25 cellular contexts compared by ENCODE assay signal in genomic region chr6:36751091-36751490, GRCh38. TPM values are rescaled to one million over a fixed set of nuclear protein-coding genes. Genes with fewer than 3 reads are reported as not detected.
DNase-seq lines count a peak whose midpoint lies in the region; ATAC-seq and TF ChIP-seq lines count a peak whose summit lies in the region.
"Had no signal": no experiment of that assay in that cellular context is flagged by ENCODE, and none has a peak within 500 bp of the region (broad histone marks: within the 10 kb centered on the region; RNA-seq: fewer than 3 reads in every experiment).

No MANE protein-coding gene starts in this region.

- ATAC-seq in IMR-90 (ENCODE audit: low read depth) (peak; percentile 30; the same call in 1 of the 2 replicates), upper lobe of left lung (ENCODE audit: low FRiP score in 2 of 2) (no peak)
- no peak for ATAC-seq in stimulated activated memory B cell treated with anti-CD40 and anti-IgM and Interleukin-4, amounts not matched to agents 10 μg/mL and 1 μg/mL and 100 μg/mL, for 72 hours
- ATAC-seq: activated CD4-positive, CD25-positive, alpha-beta regulatory T cell treated with anti-CD3 and anti-CD28 coated beads, Interleukin-2, amount 50 U/mL, for 24 hours; CD8-positive, alpha-beta T cell; Right ventricle myocardium inferior had no signal

- TF ChIP-seq POLR2A in breast epithelium (IDR thresholded peaks at IDR 0.05) (no peak), IMR-90 (IDR thresholded peaks at IDR 0.05; ENCODE audit: low read depth, low read length) (no peak), upper lobe of left lung (IDR thresholded peaks at IDR 0.05) (no peak)

- H3K9me3 ChIP-seq in mammary epithelial cell (replicated peaks; ENCODE audit: insufficient read depth, low read length), result no peaks in the 10 kb centered on the region
- H3K9me3 ChIP-seq in breast epithelium, result no peaks in the 10 kb centered on the region
- peaks cover 21% of the 10 kb centered on the region for H3K9me3 ChIP-seq in IMR-90 (ENCODE audit: control insufficient read depth, insufficient read depth, low read length)
- peaks cover 0 to 4% (median 2%) of the 10 kb centered on the region in 4 donors for H3K9me3 ChIP-seq in upper lobe of left lung
- H3K9me3 ChIP-seq: prostate gland had no signal

- no peak overlapping the region for H2BK15ac ChIP-seq in IMR-90 (ENCODE audit: low read depth, low read length)

- BruUV-seq in mammary epithelial cell (replicated peaks; lab: Mats Ljungman, UMichigan) (no TSS peak), IMR-90 (replicated peaks; lab: Mats Ljungman, UMichigan) (no TSS peak)

- H4K20me1 ChIP-seq in mammary epithelial cell (ENCODE audit: insufficient read depth, low read length), result no peaks in the 10 kb centered on the region
- H4K20me1 ChIP-seq in IMR-90 (ENCODE audit: insufficient read depth, low read length), result no peaks in the 10 kb centered on the region

- H3K14ac ChIP-seq in IMR-90 (replicated peaks; ENCODE audit: low read depth, low read length), result no peak overlapping the region

- no peak overlapping the region for H2BK20ac ChIP-seq in IMR-90 (ENCODE audit: low read depth, low read length)

- 78% methylated on average over 3 of the region's 3 CpGs for WGBS in mammary epithelial cell (ENCODE audit: low coverage, missing lambda C conversion rate)
- WGBS in IMR-90 (ENCODE audit: extremely low coverage in 2 of 2, insufficient read length in 1 of 2), 2 experiments, result 80% methylated on average over 1 of the region's 3 CpGs; no CpG with 5 or more reads in 1 of the 2 experiments
- WGBS in upper lobe of left lung, 2 donors, result 93 to 96% methylated on average over 3 of the region's 3 CpGs

- H2AK5ac ChIP-seq in IMR-90 (ENCODE audit: low read depth, low read length), result no peak overlapping the region

- H3K36me3 Mint-ChIP-seq in stimulated activated memory B cell treated with anti-CD40 and anti-IgM and Interleukin-4, amounts not matched to agents 10 μg/mL and 1 μg/mL and 100 μg/mL, for 72 hours, result peaks cover 32% of the 10 kb centered on the region
- H3K36me3 Mint-ChIP-seq: CD8-positive, alpha-beta T cell had no signal

- no peak overlapping the region for H3K56ac ChIP-seq in IMR-90 (ENCODE audit: extremely low read depth, insufficient read depth, low read length)

- peak overlapping the region; percentile 90 for H3K27ac Mint-ChIP-seq in stimulated activated memory B cell treated with anti-CD40 and anti-IgM and Interleukin-4, amounts not matched to agents 10 μg/mL and 1 μg/mL and 100 μg/mL, for 72 hours
- H3K27ac Mint-ChIP-seq: CD8-positive, alpha-beta T cell had no signal

- H2AFZ ChIP-seq in mammary epithelial cell (ENCODE audit: low read depth, low read length) (no peak overlapping the region), IMR-90 (replicated peaks; ENCODE audit: low read length, poor library complexity) (no peak overlapping the region)

- DNase-seq in mammary epithelial cell (peak; percentile 60), breast epithelium (ENCODE audit: low spot score in 2 of 2) (no peak), IMR-90 (peak; percentile 10), epithelial cell of esophagus (ENCODE audit: low read depth) (peak; percentile 61), COLO829 (ENCODE audit: low spot score) (no peak), upper lobe of left lung (no peak)
- DNase-seq: activated naive CD4-positive, alpha-beta T cell treated with anti-CD3 and anti-CD28 coated beads, Interleukin-2, amount 10 ng/mL, durations not matched to agents 7 days and 5 days; activated T-cell treated with anti-CD3 and anti-CD28 coated beads, Interleukin-2, amount 50 U/mL, for 48 hours; aorta; CD8-positive, alpha-beta T cell; KBM-7; kidney glomerular epithelial cell; NCI-H146; NCI-H2171; NCI-H774; sigmoid colon had no signal

- dilution Hi-C loops in mammary epithelial cell (cut with HindIII; ENCODE audit: low sequenced_read_pairs) (no loop called here), IMR-90 (cut with HindIII; ENCODE audit: low sequenced_read_pairs, unreplicated experiment) (no loop called here)

- H3K9me1 ChIP-seq in IMR-90 (ENCODE audit: insufficient read depth, low read length), result 0 out of 2 replicates have a peak, but pooled peaks cover 4% of the 10 kb centered on the region

- no peak for TF ChIP-seq RAD21 in IMR-90 (IDR thresholded peaks at IDR 0.05; ENCODE audit: low read length)

- H3K4me2 ChIP-seq in mammary epithelial cell (ENCODE audit: insufficient read depth, low read depth, low read length), result no peak overlapping the region
- H3K4me2 ChIP-seq in IMR-90 (ENCODE audit: low read depth, low read length), result no peak overlapping the region

- POLR2A ChIA-PET in IMR-90 (lab: Charles Lee; ENCODE audit: unreplicated experiment), result no interaction called here

- H3K18ac ChIP-seq in IMR-90 (ENCODE audit: low read depth, low read length), result no peak overlapping the region

- H3K27ac ChIP-seq in mammary epithelial cell (ENCODE audit: insufficient read depth, low read depth, low read length) (no peak overlapping the region), breast epithelium (no peak overlapping the region), IMR-90 (ENCODE audit: insufficient read depth, low read length) (no peak overlapping the region), upper lobe of left lung (no peak overlapping the region)
- H3K27ac ChIP-seq: neutrophil, prostate gland, sigmoid colon had no signal

- no peak for TF ChIP-seq EP300 in upper lobe of left lung (IDR thresholded peaks at IDR 0.05)

- no peak overlapping the region for H4K5ac ChIP-seq in IMR-90 (ENCODE audit: low read depth, low read length)

- H4K8ac ChIP-seq in IMR-90 (ENCODE audit: low read depth in 2 of 2, low read length in 2 of 2), result no peak overlapping the region

- H3K4me1 Mint-ChIP-seq in stimulated activated memory B cell treated with anti-CD40 and anti-IgM and Interleukin-4, amounts not matched to agents 10 μg/mL and 1 μg/mL and 100 μg/mL, for 72 hours, result peaks cover 84% of the 10 kb centered on the region

- in situ Hi-C loops in mammary epithelial cell (cut with MboI; ENCODE audit: low sequenced_read_pairs in 2 of 2) (loop anchor here in 1 of 2 donors (10.0 kb wide), 1 partner anchor 136 kb away; no protein-coding TSS in a partner anchor), IMR-90 (cut with MboI; ENCODE audit: low sequenced_read_pairs) (loop anchor here (5.0 kb wide), 1 partner anchor 49 kb away; no protein-coding TSS in a partner anchor)

- no peak overlapping the region for H3K4me3 Mint-ChIP-seq in stimulated activated memory B cell treated with anti-CD40 and anti-IgM and Interleukin-4, amounts not matched to agents 10 μg/mL and 1 μg/mL and 100 μg/mL, for 72 hours
- H3K4me3 Mint-ChIP-seq: activated naive CD4-positive, alpha-beta T cell treated with anti-CD3 and anti-CD28 coated beads, Interleukin-2, amount 10 ng/mL, durations not matched to agents 7 days and 5 days; CD8-positive, alpha-beta T cell had no signal

- CTCF ChIA-PET in mammary epithelial cell (lab: Charles Lee; ENCODE audit: low non-redundant PET), result interaction anchor here (0.6 kb wide), 1 partner anchor 74 kb away, joined by 5 read pairs; no protein-coding TSS in a partner anchor
- CTCF ChIA-PET in IMR-90 (lab: Yijun Ruan, JAX), result no interaction called here

- no peaks in the 10 kb centered on the region for H3K79me2 ChIP-seq in mammary epithelial cell (ENCODE audit: insufficient read depth, low read length)

- H3K27me3 ChIP-seq in mammary epithelial cell (ENCODE audit: insufficient read depth, low read length), result no peaks in the 10 kb centered on the region
- no peaks in the 10 kb centered on the region for H3K27me3 ChIP-seq in breast epithelium
- peaks cover 19% of the 10 kb centered on the region; the same call in 1 of the 2 replicates for H3K27me3 ChIP-seq in IMR-90 (ENCODE audit: control insufficient read depth, insufficient read depth, low read length)
- no peaks in the 10 kb centered on the region for H3K27me3 ChIP-seq in upper lobe of left lung
- H3K27me3 ChIP-seq: sigmoid colon, tibial nerve had no signal

- H3K4me1 ChIP-seq in mammary epithelial cell (ENCODE audit: insufficient read depth, low read length), result peaks cover 15% of the 10 kb centered on the region
- H3K4me1 ChIP-seq in breast epithelium, result peaks cover 0 to 7% of the 10 kb centered on the region in 2 donors
- H3K4me1 ChIP-seq in IMR-90 (ENCODE audit: control insufficient read depth, insufficient read depth, low read length), result no peaks in the 10 kb centered on the region; the same call in 1 of the 2 replicates
- peaks cover 9 to 21% (median 16%) of the 10 kb centered on the region in 4 donors for H3K4me1 ChIP-seq in upper lobe of left lung
- H3K4me1 ChIP-seq: prostate gland, sigmoid colon had no signal

- H3K36me3 ChIP-seq in mammary epithelial cell (ENCODE audit: insufficient read depth, low read length) (no peaks in the 10 kb centered on the region), breast epithelium (no peaks in the 10 kb centered on the region), IMR-90 (ENCODE audit: control insufficient read depth, insufficient read depth, low read length) (no peaks in the 10 kb centered on the region), upper lobe of left lung (no peaks in the 10 kb centered on the region)
- H3K36me3 ChIP-seq: neutrophil, prostate gland, sigmoid colon, tibial nerve had no signal

- H2BK120ac ChIP-seq in IMR-90 (ENCODE audit: low read depth, low read length), result no peak overlapping the region

- no peak for TF ChIP-seq CTCF in mammary epithelial cell (conservative IDR thresholded peaks at IDR 0.05 in 1 of 2, IDR thresholded peaks at IDR 0.05 in 1 of 2; ENCODE audit: extremely low read depth in 1 of 2, insufficient read depth in 1 of 2, low read depth in 1 of 2, low read length in 2 of 2)
- no peak for TF ChIP-seq CTCF in breast epithelium (IDR thresholded peaks at IDR 0.05)
- TF ChIP-seq CTCF in IMR-90 (conservative IDR thresholded peaks at IDR 0.05; ENCODE audit: low read depth, low read length), result no peak
- no peak for TF ChIP-seq CTCF in epithelial cell of esophagus (IDR thresholded peaks at IDR 0.05; ENCODE audit: insufficient read depth, low read depth, low read length, missing control alignments)
- TF ChIP-seq CTCF in upper lobe of left lung (IDR thresholded peaks at IDR 0.05), result no peak

- H3K79me1 ChIP-seq in IMR-90 (ENCODE audit: low read depth in 1 of 2, low read length in 2 of 2), result no peaks in the 10 kb centered on the region

- H3K9ac ChIP-seq in mammary epithelial cell (ENCODE audit: insufficient read depth, low read length) (no peak overlapping the region), IMR-90 (ENCODE audit: low read depth, low read length) (no peak overlapping the region)

- H3K4ac ChIP-seq in IMR-90 (ENCODE audit: low read depth, low read length), result no peak overlapping the region

- no peak overlapping the region for H3K23ac ChIP-seq in IMR-90 (ENCODE audit: low read depth, low read length)

- intact Hi-C loops in mammary epithelial cell (cut with micrococcal nuclease), result no loop called here
- intact Hi-C loops in breast epithelium (cut with DNase I; ENCODE audit: low total_unique reads), result loop anchor here (1.0 to 10.0 kb wide), 2 partner anchors 19 to 116 kb away; no protein-coding TSS in a partner anchor
- intact Hi-C loops in IMR-90 (cut with micrococcal nuclease), result no loop called here

- no peak overlapping the region for H2BK5ac ChIP-seq in IMR-90 (ENCODE audit: low read depth, low read length, poor library complexity, severe bottlenecking)

- H3K9me3 Mint-ChIP-seq in stimulated activated memory B cell treated with anti-CD40 and anti-IgM and Interleukin-4, amounts not matched to agents 10 μg/mL and 1 μg/mL and 100 μg/mL, for 72 hours, result no peaks in the 10 kb centered on the region

- no peaks in the 10 kb centered on the region for H3K27me3 Mint-ChIP-seq in stimulated activated memory B cell treated with anti-CD40 and anti-IgM and Interleukin-4, amounts not matched to agents 10 μg/mL and 1 μg/mL and 100 μg/mL, for 72 hours

- no peak overlapping the region for H4K91ac ChIP-seq in IMR-90 (ENCODE audit: insufficient read depth, low read depth, low read length)

- H3K4me3 ChIP-seq in mammary epithelial cell (replicated peaks in 1 of 3; ENCODE audit: insufficient read depth in 1 of 3, low read depth in 2 of 3, low read length in 3 of 3), result no peak overlapping the region
- no peak overlapping the region for H3K4me3 ChIP-seq in breast epithelium
- no peak overlapping the region for H3K4me3 ChIP-seq in IMR-90 (ENCODE audit: insufficient read depth, low read depth, low read length)
- H3K4me3 ChIP-seq in epithelial cell of esophagus (ENCODE audit: low read length), result no peak overlapping the region
- no peak overlapping the region for H3K4me3 ChIP-seq in upper lobe of left lung
- H3K4me3 ChIP-seq: lung, prostate gland, sigmoid colon, tibial nerve had no signal

- H2AK9ac ChIP-seq in IMR-90 (replicated peaks; ENCODE audit: low read depth, low read length, poor library complexity), result no peak overlapping the region

RNA-seq across cellular contexts. Expression of gene RAB44, which starts 53.5 kb away (rescaled TPM):
- total RNA-seq in mammary epithelial cell (under 1 TPM in 1 of 2 donors, not detected in 1; 0.17 TPM), breast epithelium (1 to 10 TPM in 1 of 3 donors, under 1 TPM in 2; under 0.01 to 1.9 (median 0.29) TPM), IMR-90 (2012; rRNA removed) (not detected in 2 replicates), upper lobe of left lung (1 to 10 TPM in 3 of 6 donors, under 1 TPM in 3; 0.20 to 3.1 (median 1.2) TPM)
- polyA plus RNA-seq in mammary epithelial cell (0.02 TPM), IMR-90 (2012; rRNA removed) (0.03 and 0.06 TPM in 2 replicates)
- not detected for polyA minus RNA-seq in mammary epithelial cell
- polyA plus RNA-seq in IMR-90 (2012; cell fraction: cytosol; rRNA removed), result 0.01 TPM in 1 of 2 replicates, not detected in the other
- polyA plus RNA-seq in IMR-90 (2012; cell fraction: nucleus; rRNA removed; ENCODE audit: low replicate concordance), result 0.35 and 0.36 TPM in 2 replicates
- total RNA-seq: H1, HT-29 had no signal
- polyA plus RNA-seq: aorta had no signal

Comparison
In these comparisons a context has a peak if more than half of its experiments do, and no peak if none do; other contexts are left out.
1. DNase-seq: peak in mammary epithelial cell (single experiment), IMR-90 (single experiment) and epithelial cell of esophagus (single experiment); none in breast epithelium (0 of 2), COLO829 (single experiment) and upper lobe of left lung (0 of 2).